In the genomic region with DNA sequence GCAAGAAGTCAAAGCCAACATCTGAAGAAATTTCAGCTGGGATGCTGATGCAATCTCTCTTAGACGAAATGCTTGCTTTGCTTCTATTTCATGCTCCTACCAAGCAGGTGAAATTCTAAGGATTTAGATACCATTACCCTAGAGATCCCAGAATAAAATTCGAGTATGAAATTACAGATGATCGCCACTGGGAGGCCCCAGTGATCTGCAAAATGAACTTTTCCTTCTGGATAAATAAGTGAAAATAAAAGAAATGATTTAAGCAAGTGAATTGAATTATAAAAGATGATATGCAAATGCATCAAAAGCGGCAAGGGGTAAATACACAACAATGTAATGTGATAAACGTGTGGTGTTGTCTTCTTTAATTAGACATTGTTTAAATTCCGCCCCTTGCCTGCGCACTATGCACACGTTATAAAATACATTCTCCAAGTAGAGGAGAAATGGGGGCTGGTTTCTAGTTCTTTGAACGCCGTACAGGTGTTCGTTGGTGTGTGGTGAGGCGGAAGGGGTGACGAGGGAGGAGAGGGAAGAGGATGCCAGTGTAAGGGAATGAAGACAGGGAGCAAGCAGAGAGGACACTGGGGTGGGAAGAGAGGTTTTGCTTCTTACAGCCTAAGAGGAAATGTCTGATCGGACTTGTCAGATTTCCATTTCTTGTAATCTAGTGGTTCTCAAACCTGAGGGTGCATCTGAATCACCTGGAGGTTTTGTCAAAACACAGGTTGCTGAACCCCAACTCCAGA, we compare ENCODE assay signal across 9 cellular contexts. TPM values are rescaled to one million over a fixed set of nuclear protein-coding genes. Genes with fewer than 3 reads are reported as not detected.
DNase-seq lines count a peak whose midpoint lies in the region; ATAC-seq and TF ChIP-seq lines count a peak whose summit lies in the region.
"Had no signal": no experiment of that assay in that cellular context is flagged by ENCODE, and none has a peak within 500 bp of the region (broad histone marks: within the 10 kb centered on the region; RNA-seq: fewer than 3 reads in every experiment).

No MANE protein-coding gene starts in this region.

- CTCF ChIA-PET in Caco-2 (lab: Charles Lee) (interaction anchor here (0.9 kb wide), 1 partner anchor 33 kb away, joined by 4 read pairs; no protein-coding TSS in a partner anchor), Calu3 (lab: Charles Lee) (no interaction called here)

- no peak overlapping the region for H3K4me3 ChIP-seq in Caco-2 (ENCODE audit: low read depth, low read length)
- H3K4me3 ChIP-seq in HFF-Myc (replicated peaks; ENCODE audit: low read depth, low read length): no peak overlapping the region
- no peak overlapping the region for H3K4me3 ChIP-seq in lower lobe of right lung

- no peak overlapping the region for H3K4me3 Mint-ChIP-seq in Caco-2 (ENCODE audit: unreplicated experiment)
- H3K4me3 Mint-ChIP-seq in Calu3 (ENCODE audit: low read depth, unreplicated experiment): no peak overlapping the region
- H3K4me3 Mint-ChIP-seq: T-helper 1 cell treated with Interleukin-12 subunit alpha and Interleukin-12 subunit beta and Interleukin-4 antibody, amounts not matched to agents 30 μg/mL and 1 μg/mL, for 36 hours had no signal

- H3K4me1 Mint-ChIP-seq in Caco-2 (ENCODE audit: low read depth, unreplicated experiment) (peaks cover 32% of the 10 kb centered on the region), Calu3 (ENCODE audit: low read depth, unreplicated experiment) (peaks cover 17% of the 10 kb centered on the region)

- H3K9me3 ChIP-seq in Caco-2 (no peaks in the 10 kb centered on the region), lower lobe of right lung (no peaks in the 10 kb centered on the region)

- POLR2A ChIA-PET in Caco-2 (lab: Charles Lee): no interaction called here

- H3K36me3 ChIP-seq in Caco-2 (ENCODE audit: control insufficient read depth, insufficient read depth, low read length) (no peaks in the 10 kb centered on the region), lower lobe of right lung (no peaks in the 10 kb centered on the region)

- peaks cover 43% of the 10 kb centered on the region for H3K4me1 ChIP-seq in Caco-2
- H3K4me1 ChIP-seq in lower lobe of right lung: no peaks in the 10 kb centered on the region

- H3K36me3 Mint-ChIP-seq in Caco-2 (ENCODE audit: insufficient read depth, unreplicated experiment): peaks cover 7% of the 10 kb centered on the region
- H3K36me3 Mint-ChIP-seq in Calu3 (ENCODE audit: insufficient read depth, unreplicated experiment): no peaks in the 10 kb centered on the region

- H3K27ac Mint-ChIP-seq in Caco-2 (ENCODE audit: unreplicated experiment): no peak overlapping the region
- H3K27ac Mint-ChIP-seq in Calu3 (ENCODE audit: unreplicated experiment): no peak overlapping the region
- H3K27ac Mint-ChIP-seq: T-helper 1 cell treated with Interleukin-12 subunit alpha and Interleukin-12 subunit beta and Interleukin-4 antibody, amounts not matched to agents 30 μg/mL and 1 μg/mL, for 36 hours had no signal

- no peak for DNase-seq in Caco-2
- no peak for DNase-seq in HFF-Myc (ENCODE audit: extremely low read depth, low read depth)
- peak; percentile 22 for DNase-seq in amniotic epithelial cell (ENCODE audit: low read depth)
- DNase-seq in lower lobe of right lung: no peak
- no peak for DNase-seq in Calu3
- DNase-seq in stimulated activated CD8-positive, alpha-beta memory T cell treated with anti-CD3 and anti-CD28 coated beads, Interleukin-4, amount 100 ng/mL, for 48 hours: no peak
- DNase-seq in activated naive CD4-positive, alpha-beta T cell treated with anti-CD3 and anti-CD28 coated beads, Interleukin-2, amount 50 U/mL, for 16 hours: no peak

- H3K9me3 Mint-ChIP-seq in Caco-2 (ENCODE audit: unreplicated experiment) (no peaks in the 10 kb centered on the region), Calu3 (ENCODE audit: low read depth, unreplicated experiment) (no peaks in the 10 kb centered on the region)
- H3K9me3 Mint-ChIP-seq: T-helper 1 cell treated with Interleukin-12 subunit alpha and Interleukin-12 subunit beta and Interleukin-4 antibody, amounts not matched to agents 30 μg/mL and 1 μg/mL, for 36 hours had no signal

- TF ChIP-seq CTCF in Caco-2 (IDR thresholded peaks at IDR 0.05; ENCODE audit: insufficient read depth in 1 of 2, low read depth in 1 of 2, low read length in 1 of 2, severe bottlenecking in 1 of 2, unreplicated experiment in 1 of 2): peak; percentile 24 to 56
- TF ChIP-seq CTCF in HFF-Myc (IDR thresholded peaks at IDR 0.05; ENCODE audit: low read depth, low read length, missing control alignments): peak; percentile 37
- peak; percentile 18 for TF ChIP-seq CTCF in lower lobe of right lung (IDR thresholded peaks at IDR 0.05)
- TF ChIP-seq CTCF in Calu3 (IDR thresholded peaks at IDR 0.05; ENCODE audit: unreplicated experiment): no peak

- H3K27me3 ChIP-seq in Caco-2 (replicated peaks; ENCODE audit: control insufficient read depth, insufficient read depth, low read length) (no peaks in the 10 kb centered on the region), lower lobe of right lung (ENCODE audit: low read depth) (peaks cover 6% of the 10 kb centered on the region)

- no peak overlapping the region for H3K27ac ChIP-seq in lower lobe of right lung

- H3K27me3 Mint-ChIP-seq in Caco-2 (ENCODE audit: insufficient read depth, unreplicated experiment): no peaks in the 10 kb centered on the region
- H3K27me3 Mint-ChIP-seq in Calu3 (ENCODE audit: unreplicated experiment): no peaks in the 10 kb centered on the region

- BruUV-seq in Caco-2 (replicated peaks; lab: Mats Ljungman, UMichigan) (no TSS peak), Calu3 (replicated peaks; lab: Mats Ljungman, UMichigan) (no TSS peak)

- intact Hi-C loops in Caco-2 (cut with micrococcal nuclease; ENCODE audit: unreplicated experiment): loop anchor here (5.0 kb wide), 2 partner anchors 307 to 308 kb away; partner anchors contain the start of gene TPP2
- intact Hi-C loops in lower lobe of right lung (cut with DNase I): no loop called here
- intact Hi-C loops in Calu3 (cut with micrococcal nuclease; ENCODE audit: unreplicated experiment): no loop called here

- no peak for ATAC-seq in lower lobe of right lung
- ATAC-seq in GM19035 (IDR thresholded peaks at IDR 0.05; ENCODE audit: unreplicated experiment): no peak

RNA-seq across cellular contexts. Expression of gene ERCC5, which starts 58.0 kb away (rescaled TPM):
- 29.9 and 31.4 TPM in 2 replicates for total RNA-seq in Caco-2 (2022)
- total RNA-seq in lower lobe of right lung: 51.3 TPM
- total RNA-seq in Calu3 (2022): 14.7 and 15.6 TPM in 2 replicates
